In the genomic region with DNA sequence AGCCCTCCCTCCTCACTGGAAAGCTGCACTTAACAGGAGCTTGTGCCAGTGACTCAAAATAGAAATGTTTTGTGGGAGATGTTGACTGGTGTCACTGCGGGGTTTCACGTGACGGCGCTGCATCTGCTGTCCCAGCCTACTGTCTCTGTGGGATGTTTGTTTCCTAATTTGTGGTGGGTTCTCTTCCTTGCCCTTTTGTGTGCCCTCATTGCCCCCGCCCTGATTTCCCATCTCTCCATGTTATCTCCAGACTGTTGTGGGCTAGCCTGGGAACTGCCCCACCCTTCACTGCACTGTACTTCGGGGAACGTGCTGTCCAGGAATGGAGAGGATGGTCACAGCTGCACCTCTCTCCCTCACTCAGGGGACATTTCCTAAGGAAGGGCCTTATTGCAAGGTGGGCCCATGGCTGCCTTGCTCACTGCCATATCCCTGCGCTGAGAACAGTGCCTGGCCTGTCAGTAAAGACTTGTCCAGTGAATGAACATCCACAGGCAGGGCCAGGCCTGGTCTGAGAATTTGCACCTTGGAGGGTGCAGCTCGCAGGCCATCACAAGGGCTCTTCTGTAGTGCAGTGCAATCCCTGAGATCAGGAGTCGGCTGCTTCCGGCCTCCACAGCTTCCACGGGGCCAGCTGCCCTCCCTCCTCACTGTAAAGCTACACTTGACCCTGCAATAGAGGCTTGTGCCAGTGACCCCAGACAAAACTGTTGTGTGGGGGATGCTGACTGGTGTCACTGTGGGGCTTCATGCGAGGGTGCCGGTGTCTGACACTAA, we compare ENCODE assay signal across 1 cellular context.
TF ChIP-seq lines count a peak whose summit lies in the region.

No MANE protein-coding gene starts in this region.

TF ChIP-seq in K562, 482 proteins besides CTCF, POLR2A, EP300 and RAD21:
- no peak for TF ChIP-seq GTF2A2 (tag; IDR thresholded peaks at IDR 0.05)
- TF ChIP-seq ZKSCAN3 (CRISPR knock-in tag; IDR thresholded peaks at IDR 0.05): peak; percentile 76; the same call in 1 of the 2 replicates
- TF ChIP-seq, protein P1, sequence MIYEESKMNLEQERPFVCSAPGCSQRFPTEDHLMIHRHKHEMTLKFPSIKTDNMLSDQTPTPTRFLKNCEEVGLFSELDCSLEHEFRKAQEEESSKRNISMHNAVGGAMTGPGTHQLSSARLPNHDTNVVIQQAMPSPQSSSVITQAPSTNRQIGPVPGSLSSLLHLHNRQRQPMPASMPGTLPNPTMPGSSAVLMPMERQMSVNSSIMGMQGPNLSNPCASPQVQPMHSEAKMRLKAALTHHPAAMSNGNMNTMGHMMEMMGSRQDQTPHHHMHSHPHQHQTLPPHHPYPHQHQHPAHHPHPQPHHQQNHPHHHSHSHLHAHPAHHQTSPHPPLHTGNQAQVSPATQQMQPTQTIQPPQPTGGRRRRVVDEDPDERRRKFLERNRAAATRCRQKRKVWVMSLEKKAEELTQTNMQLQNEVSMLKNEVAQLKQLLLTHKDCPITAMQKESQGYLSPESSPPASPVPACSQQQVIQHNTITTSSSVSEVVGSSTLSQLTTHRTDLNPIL (CRISPR knock-in tag; IDR thresholded peaks at IDR 0.05): no peak
- no peak for TF ChIP-seq FOXA1 (IDR thresholded peaks at IDR 0.05; ENCODE audit: borderline replicate concordance)
TF ChIP-seq in K562: peak in this region for 1.
